ENCODE assay signal across 12 cellular contexts in the genomic region with DNA sequence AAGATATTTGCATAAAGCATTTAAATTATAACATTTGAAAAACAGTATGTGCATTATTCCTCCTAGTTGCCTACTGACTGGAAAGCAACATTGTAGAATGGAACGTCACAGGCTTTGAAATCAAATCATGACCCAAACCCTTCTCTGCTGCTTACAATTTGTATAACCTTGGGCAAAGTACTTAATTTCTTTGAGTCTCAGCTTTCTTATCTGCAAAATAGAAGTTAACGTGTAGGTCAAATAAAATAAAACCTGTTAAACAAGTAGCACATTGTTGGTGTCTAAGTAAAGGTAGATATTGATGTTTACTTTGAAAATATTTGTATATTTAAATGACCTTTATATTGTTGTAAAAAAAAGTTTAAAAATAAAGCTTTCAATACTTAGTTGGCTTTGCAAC. TPM values are rescaled to one million over a fixed set of nuclear protein-coding genes. Genes with fewer than 3 reads are reported as not detected.
"Had no signal": no experiment of that assay in that cellular context is flagged by ENCODE, and none has a peak within 500 bp of the region (broad histone marks: within the 10 kb centered on the region; RNA-seq: fewer than 3 reads in every experiment).

No MANE protein-coding gene starts in this region.

- DNase-seq: GM23248, GOT3, H7, HFFc6, IMR-90 had no signal

- H3K4me3 Mint-ChIP-seq: HFFc6 had no signal

- H2AFZ ChIP-seq: GM23248 had no signal

- H3K9ac ChIP-seq: GM23248 had no signal

- H3K27ac ChIP-seq: GM23248, HL-60 had no signal

- H3K4me3 ChIP-seq: GM23248, HAP-1, K562 had no signal

- FAIRE-seq: HepG2, K562 had no signal

- ATAC-seq: HCT116, HepG2, K562 had no signal

- H3K36me3 ChIP-seq: HAP-1 had no signal

- H3K27ac Mint-ChIP-seq: HFFc6 had no signal

- H3K4me1 ChIP-seq: HAP-1 had no signal

- H3K9me3 ChIP-seq: HAP-1 had no signal

RNA-seq across cellular contexts. Expression of a gene that starts 9.3 kb away (rescaled TPM):
- total RNA-seq: GM23248, H4, H7, HepG2, HFFc6, HT1080, IMR-90, K562 had no signal
- polyA plus RNA-seq: GM23248, IMR-90, K562 had no signal

RNA-seq across cellular contexts. Expression of a gene that starts 9.9 kb away (rescaled TPM):
- total RNA-seq: GM23248, H4, H7, HepG2, HFFc6, HT1080, IMR-90, K562 had no signal
- polyA plus RNA-seq: GM23248, HepG2, IMR-90, K562 had no signal
